ENCODE assay signal across 18 cellular contexts in genomic region chr17:42002792-42003301, GRCh38. TPM values are rescaled to one million over a fixed set of nuclear protein-coding genes. Genes with fewer than 3 reads are reported as not detected.
DNase-seq lines count a peak whose midpoint lies in the region; ATAC-seq, FAIRE-seq and TF ChIP-seq lines count a peak whose summit lies in the region.
"Had no signal": no experiment of that assay in that cellular context is flagged by ENCODE, and none has a peak within 500 bp of the region (broad histone marks: within the 10 kb centered on the region; RNA-seq: fewer than 3 reads in every experiment).

No MANE protein-coding gene starts in this region.

- H3K27me3 Mint-ChIP-seq in activated T-cell treated with anti-CD3 and anti-CD28 coated beads, Interleukin-2, amount 50 U/mL, for 24 hours, result no peaks in the 10 kb centered on the region
- H3K27me3 Mint-ChIP-seq: dendritic cell treated with granulocyte-macrophage colony-stimulating factor and Interleukin-4, amounts not matched to agents 40 ng/mL and 50 ng/mL, for 4 days had no signal

- peak; percentile 84 for ATAC-seq in HepG2
- ATAC-seq: gastroesophageal sphincter, left ventricle myocardium superior had no signal

- H3K4me1 ChIP-seq in HepG2 (ENCODE audit: insufficient read depth, low read length) (peaks cover 42% of the 10 kb centered on the region), tibial nerve (peaks cover 0 to 76% (median 49%) of the 10 kb centered on the region in 4 donors)
- H3K4me1 ChIP-seq: parathyroid adenoma had no signal

- peaks cover 72% of the 10 kb centered on the region for H3K36me3 Mint-ChIP-seq in activated T-cell treated with anti-CD3 and anti-CD28 coated beads, Interleukin-2, amount 50 U/mL, for 24 hours (ENCODE audit: low read depth)

- peaks cover 71% of the 10 kb centered on the region for H3K79me2 ChIP-seq in HepG2 (ENCODE audit: insufficient read depth, low read length)

- TF ChIP-seq POLR2A in HepG2 (IDR thresholded peaks at IDR 0.05; ENCODE audit: insufficient read depth in 1 of 2, low read depth in 2 of 2, low read length in 2 of 2) (no peak), tibial nerve (IDR thresholded peaks at IDR 0.05) (no peak)

- no peaks in the 10 kb centered on the region for H3K9me3 Mint-ChIP-seq in activated T-cell treated with anti-CD3 and anti-CD28 coated beads, Interleukin-2, amount 50 U/mL, for 24 hours
- H3K9me3 Mint-ChIP-seq: dendritic cell treated with granulocyte-macrophage colony-stimulating factor and Interleukin-4, amounts not matched to agents 40 ng/mL and 50 ng/mL, for 4 days had no signal

- WGBS in HepG2 (ENCODE audit: low lambda C conversion rate), result 21% methylated on average over 3 of the region's 3 CpGs
- 38 to 52% methylated on average over 3 of the region's 3 CpGs for WGBS in tibial nerve, 2 donors

- H3K4me3 ChIP-seq in astrocyte of the cerebellum (ENCODE audit: low read depth, low read length) (no peak overlapping the region), HepG2 (replicated peaks in 1 of 3; ENCODE audit: insufficient read depth in 1 of 3, low read depth in 2 of 3, low read length in 3 of 3) (peak overlapping the region in 1 of 3 experiments; percentile 35; a peak in 1 of 6 replicates), tibial nerve (no peak overlapping the region)
- H3K4me3 ChIP-seq: gastroesophageal sphincter had no signal

- peaks cover 12% of the 10 kb centered on the region for H4K20me1 ChIP-seq in HepG2 (ENCODE audit: insufficient read depth, low read length)

- peaks cover 16 to 39% of the 10 kb centered on the region in 2 experiments for H3K36me3 ChIP-seq in HepG2 (replicated peaks in 1 of 2; ENCODE audit: control insufficient read depth in 1 of 2, insufficient read depth in 2 of 2, low read length in 2 of 2)
- H3K36me3 ChIP-seq in tibial nerve, result peaks cover 0 to 35% (median 12%) of the 10 kb centered on the region in 3 donors

- DNase-seq in activated T-cell treated with anti-CD3 and anti-CD28 coated beads, Interleukin-2, amount 50 U/mL, for 24 hours, result no peak
- DNase-seq in activated T-cell treated with anti-CD3 and anti-CD28 coated beads, Interleukin-2, amount 50 U/mL, for 1 hour, result no peak
- DNase-seq in astrocyte of the cerebellum (ENCODE audit: low read depth), result peak; percentile 70
- DNase-seq in HepG2 (ENCODE audit: low spot score), result peak; percentile 93
- DNase-seq in tibial nerve (ENCODE audit: low spot score in 2 of 2), result no peak
- no peak for DNase-seq in AG08396 (ENCODE audit: low spot score)
- no peak for DNase-seq in activated CD4-positive, alpha-beta T cell treated with anti-CD3 and anti-CD28 coated beads, Interleukin-2, amount 50 U/mL, for 1 hour
- no peak for DNase-seq in D721Med (ENCODE audit: insufficient read length, low spot score)
- DNase-seq: activated T-cell treated with anti-CD3 and anti-CD28 coated beads, Interleukin-2, amount 50 U/mL, for 48 hours; DMS79; left ventricle myocardium superior; SHP77; stimulated activated CD4-positive, alpha-beta T cell treated with anti-CD3 and anti-CD28 coated beads, Interleukin-4, amount 100 ng/mL, for 24 hours had no signal

- peak; percentile 74 for FAIRE-seq in HepG2 (lab: Jason Lieb, UNC)
- FAIRE-seq in D721Med (lab: Jason Lieb, UNC), result no peak
- FAIRE-seq: A204.1 had no signal

- no peak overlapping the region for H2AFZ ChIP-seq in HepG2 (ENCODE audit: low read length)
- H2AFZ ChIP-seq: parathyroid adenoma had no signal

- H3K27me3 ChIP-seq in HepG2 (ENCODE audit: control insufficient read depth in 1 of 2, insufficient read depth in 2 of 2, low read length in 2 of 2), result no peaks in the 10 kb centered on the region
- no peaks in the 10 kb centered on the region for H3K27me3 ChIP-seq in tibial nerve
- H3K27me3 ChIP-seq: gastroesophageal sphincter had no signal

- H3K9ac ChIP-seq in HepG2 (ENCODE audit: insufficient read depth, low read depth, low read length), result peak overlapping the region; percentile 50
- H3K9ac ChIP-seq: parathyroid adenoma had no signal

- H3K4me3 Mint-ChIP-seq in activated T-cell treated with anti-CD3 and anti-CD28 coated beads, Interleukin-2, amount 50 U/mL, for 24 hours, result no peak overlapping the region
- H3K4me3 Mint-ChIP-seq: dendritic cell treated with granulocyte-macrophage colony-stimulating factor and Interleukin-4, amounts not matched to agents 40 ng/mL and 50 ng/mL, for 4 days had no signal

- H3K27ac Mint-ChIP-seq in activated T-cell treated with anti-CD3 and anti-CD28 coated beads, Interleukin-2, amount 50 U/mL, for 24 hours, result peak overlapping the region; percentile 15
- H3K27ac Mint-ChIP-seq: dendritic cell treated with granulocyte-macrophage colony-stimulating factor and Interleukin-4, amounts not matched to agents 40 ng/mL and 50 ng/mL, for 4 days had no signal

- TF ChIP-seq CTCF in astrocyte of the cerebellum (IDR thresholded peaks at IDR 0.05; ENCODE audit: low read depth, low read length, missing control alignments), result no peak
- no peak for TF ChIP-seq CTCF in HepG2 (CRISPR knock-in tag; IDR thresholded peaks at IDR 0.05)
- no peak for TF ChIP-seq CTCF in tibial nerve (IDR thresholded peaks at IDR 0.05)
- no peak for TF ChIP-seq CTCF in D721Med (IDR thresholded peaks at IDR 0.05; ENCODE audit: insufficient read depth, missing control alignments)

- peaks cover 30% of the 10 kb centered on the region for H3K4me1 Mint-ChIP-seq in activated T-cell treated with anti-CD3 and anti-CD28 coated beads, Interleukin-2, amount 50 U/mL, for 24 hours (ENCODE audit: low read depth)

- H3K27ac ChIP-seq in HepG2 (ENCODE audit: extremely low read length, insufficient read depth, low read length), result peak overlapping the region; percentile 77
- peak overlapping the region; percentile 21 to 83 (median 59) for H3K27ac ChIP-seq in tibial nerve
- H3K27ac ChIP-seq: gastroesophageal sphincter, parathyroid adenoma, VCaP had no signal

- H3K9me3 ChIP-seq in HepG2 (ENCODE audit: low read length) (no peaks in the 10 kb centered on the region), tibial nerve (no peaks in the 10 kb centered on the region)
- H3K9me3 ChIP-seq: gastroesophageal sphincter had no signal

- TF ChIP-seq RAD21 in HepG2 (CRISPR knock-in tag; IDR thresholded peaks at IDR 0.05), result no peak

- POLR2A ChIA-PET in HepG2 (lab: Yijun Ruan, JAX), result interaction anchor here (0.6 to 9.0 kb wide), 20 partner anchors 10 to 314 kb away, joined by 3 to 183 read pairs (median 5); partner anchors contain the start of genes CNP, DNAJC7, EIF1 and NKIRAS2

- CTCF ChIA-PET in HepG2 (lab: Yijun Ruan, JAX; ENCODE audit: low intra/inter-chr PET ratio, low total read pairs), result no interaction called here

- BruUV-seq in HepG2 (replicated peaks; lab: Mats Ljungman, UMichigan), result TSS peak; percentile 11

- in situ Hi-C loops in astrocyte of the cerebellum (cut with HindIII; ENCODE audit: low sequenced_read_pairs) (no loop called here), HepG2 (cut with HindIII; ENCODE audit: extremely low pct_ligation_motif_present, low pct_unique_long_range_greater_than_20kb) (no loop called here)

- intact Hi-C loops in HepG2 (cut with micrococcal nuclease; ENCODE audit: unreplicated experiment), result loop anchor here (2.0 kb wide), 1 partner anchor 14 kb away; the partner anchor contains the start of gene DNAJC7

- H3K4me2 ChIP-seq in HepG2 (ENCODE audit: low read depth, low read length), result peak overlapping the region; percentile 67

- peak in 1 of 2 experiments; percentile 39; a peak in 1 of 4 replicates for TF ChIP-seq EP300 in HepG2 (IDR thresholded peaks at IDR 0.05; ENCODE audit: low read depth in 2 of 2, low read length in 2 of 2)
- TF ChIP-seq EP300 in HepG2 (CRISPR knock-in tag; IDR thresholded peaks at IDR 0.05; ENCODE audit: borderline replicate concordance), result no peak
- no peak for TF ChIP-seq EP300 in tibial nerve (IDR thresholded peaks at IDR 0.05)

RNA-seq across cellular contexts. Expression of gene DNAJC7, which starts 14.4 kb away (rescaled TPM):
- total RNA-seq in HepG2 (2016; rRNA removed; fragmentation: Illumina TruSeq; extraction: Trizol) (132 and 179 TPM in 2 replicates), tibial nerve (10 to 100 TPM; 56.6 to 90.2 (median 71.8) TPM)
- 46.7 and 51.0 TPM in 2 replicates for total RNA-seq in HepG2 (2016; cell fraction: cytosol; rRNA removed; fragmentation: Illumina TruSeq; extraction: Trizol; ENCODE audit: low read depth)
- total RNA-seq in HepG2 (2016; cell fraction: insoluble cytoplasmic fraction; rRNA removed; fragmentation: Illumina TruSeq; extraction: Trizol), result 140 and 190 TPM in 2 replicates
- total RNA-seq in HepG2 (2016; cell fraction: membrane; rRNA removed; fragmentation: Illumina TruSeq; extraction: Trizol), result 65.8 and 75.9 TPM in 2 replicates
- total RNA-seq in HepG2 (2016; cell fraction: nucleus; rRNA removed; fragmentation: Illumina TruSeq; extraction: Trizol), result 79.3 and 85.4 TPM in 2 replicates
- polyA plus RNA-seq in HepG2 (2011; rRNA removed), result 47.7 and 54.7 TPM in 2 replicates
- 23.0 and 30.1 TPM in 2 replicates for polyA plus RNA-seq in HepG2 (2011; cell fraction: cytosol; rRNA removed)
- polyA plus RNA-seq in HepG2 (2011; cell fraction: nucleus; rRNA removed), result 24.7 and 29.9 TPM in 2 replicates
- polyA plus RNA-seq in HepG2 (2012), result 75.2 and 76.1 TPM in 2 replicates
- 45.0 and 48.2 TPM in 2 replicates for polyA plus RNA-seq in HepG2 (2016; cell fraction: cytosol; fragmentation: Illumina TruSeq; extraction: Trizol; ENCODE audit: low read depth)
- polyA plus RNA-seq in HepG2 (2016; cell fraction: insoluble cytoplasmic fraction; fragmentation: Illumina TruSeq; extraction: Trizol; ENCODE audit: low read depth), result 221 and 228 TPM in 2 replicates
- polyA plus RNA-seq in HepG2 (2016; cell fraction: membrane; fragmentation: Illumina TruSeq; extraction: Trizol; ENCODE audit: low read depth), result 64.6 and 70.7 TPM in 2 replicates
- polyA plus RNA-seq in HepG2 (2016; cell fraction: nucleus; fragmentation: Illumina TruSeq; extraction: Trizol; ENCODE audit: insufficient read depth, low read depth), result 97.9 and 98.9 TPM in 2 replicates
- polyA minus RNA-seq in HepG2 (2011; rRNA and poly(A)+ RNA removed; ENCODE audit: low replicate concordance), result 61.1 and 62.3 TPM in 2 replicates
- 44.7 and 52.7 TPM in 2 replicates for polyA minus RNA-seq in HepG2 (2011; cell fraction: cytosol; rRNA and poly(A)+ RNA removed)
- polyA minus RNA-seq in HepG2 (2011; cell fraction: nucleus; rRNA and poly(A)+ RNA removed), result 116 and 129 TPM in 2 replicates

RNA-seq across cellular contexts. Expression of gene NKIRAS2, which starts 17.0 kb away (rescaled TPM):
- 26.8 and 27.9 TPM in 2 replicates for total RNA-seq in HepG2 (2016; rRNA removed; fragmentation: Illumina TruSeq; extraction: Trizol)
- 17.3 and 18.4 TPM in 2 replicates for total RNA-seq in HepG2 (2016; cell fraction: cytosol; rRNA removed; fragmentation: Illumina TruSeq; extraction: Trizol; ENCODE audit: low read depth)
- 21.1 and 25.4 TPM in 2 replicates for total RNA-seq in HepG2 (2016; cell fraction: insoluble cytoplasmic fraction; rRNA removed; fragmentation: Illumina TruSeq; extraction: Trizol)
- total RNA-seq in HepG2 (2016; cell fraction: membrane; rRNA removed; fragmentation: Illumina TruSeq; extraction: Trizol), result 36.4 and 39.9 TPM in 2 replicates
- 13.2 and 14.4 TPM in 2 replicates for total RNA-seq in HepG2 (2016; cell fraction: nucleus; rRNA removed; fragmentation: Illumina TruSeq; extraction: Trizol)
- polyA plus RNA-seq in HepG2 (2011; rRNA removed), result 42.0 and 48.5 TPM in 2 replicates
- polyA plus RNA-seq in HepG2 (2011; cell fraction: cytosol; rRNA removed), result 38.1 and 38.8 TPM in 2 replicates
- polyA plus RNA-seq in HepG2 (2011; cell fraction: nucleus; rRNA removed), result 36.5 and 41.2 TPM in 2 replicates
- 23.6 and 24.0 TPM in 2 replicates for polyA plus RNA-seq in HepG2 (2012)
- polyA plus RNA-seq in HepG2 (2016; cell fraction: cytosol; fragmentation: Illumina TruSeq; extraction: Trizol; ENCODE audit: low read depth), result 15.6 and 18.2 TPM in 2 replicates
- polyA plus RNA-seq in HepG2 (2016; cell fraction: insoluble cytoplasmic fraction; fragmentation: Illumina TruSeq; extraction: Trizol; ENCODE audit: low read depth), result 26.9 and 33.5 TPM in 2 replicates
- 35.0 and 37.3 TPM in 2 replicates for polyA plus RNA-seq in HepG2 (2016; cell fraction: membrane; fragmentation: Illumina TruSeq; extraction: Trizol; ENCODE audit: low read depth)
- 29.9 and 31.9 TPM in 2 replicates for polyA plus RNA-seq in HepG2 (2016; cell fraction: nucleus; fragmentation: Illumina TruSeq; extraction: Trizol; ENCODE audit: insufficient read depth, low read depth)
- 47.3 TPM in 2 replicates for polyA minus RNA-seq in HepG2 (2011; rRNA and poly(A)+ RNA removed; ENCODE audit: low replicate concordance)
- polyA minus RNA-seq in HepG2 (2011; cell fraction: cytosol; rRNA and poly(A)+ RNA removed), result 15.6 and 18.5 TPM in 2 replicates
- 15.3 and 17.8 TPM in 2 replicates for polyA minus RNA-seq in HepG2 (2011; cell fraction: nucleus; rRNA and poly(A)+ RNA removed)
- total RNA-seq in tibial nerve, result 10 to 100 TPM; 17.7 to 39.9 (median 23.8) TPM

RNA-seq across cellular contexts. Expression of gene CNP, which starts 36.3 kb away (rescaled TPM):
- total RNA-seq in HepG2 (2016; rRNA removed; fragmentation: Illumina TruSeq; extraction: Trizol), result 161 and 170 TPM in 2 replicates
- total RNA-seq in HepG2 (2016; cell fraction: cytosol; rRNA removed; fragmentation: Illumina TruSeq; extraction: Trizol; ENCODE audit: low read depth), result 13.1 and 14.4 TPM in 2 replicates
- total RNA-seq in HepG2 (2016; cell fraction: insoluble cytoplasmic fraction; rRNA removed; fragmentation: Illumina TruSeq; extraction: Trizol), result 142 and 170 TPM in 2 replicates
- total RNA-seq in HepG2 (2016; cell fraction: membrane; rRNA removed; fragmentation: Illumina TruSeq; extraction: Trizol), result 61.3 and 66.7 TPM in 2 replicates
- total RNA-seq in HepG2 (2016; cell fraction: nucleus; rRNA removed; fragmentation: Illumina TruSeq; extraction: Trizol), result 95.4 and 98.2 TPM in 2 replicates
- 97.2 and 105 TPM in 2 replicates for polyA plus RNA-seq in HepG2 (2011; rRNA removed)
- polyA plus RNA-seq in HepG2 (2011; cell fraction: cytosol; rRNA removed), result 67.5 and 85.5 TPM in 2 replicates
- 104 and 124 TPM in 2 replicates for polyA plus RNA-seq in HepG2 (2011; cell fraction: nucleus; rRNA removed)
- 42.6 and 44.3 TPM in 2 replicates for polyA plus RNA-seq in HepG2 (2012)
- 18.7 and 20.0 TPM in 2 replicates for polyA plus RNA-seq in HepG2 (2016; cell fraction: cytosol; fragmentation: Illumina TruSeq; extraction: Trizol; ENCODE audit: low read depth)
- polyA plus RNA-seq in HepG2 (2016; cell fraction: insoluble cytoplasmic fraction; fragmentation: Illumina TruSeq; extraction: Trizol; ENCODE audit: low read depth), result 172 and 192 TPM in 2 replicates
- polyA plus RNA-seq in HepG2 (2016; cell fraction: membrane; fragmentation: Illumina TruSeq; extraction: Trizol; ENCODE audit: low read depth), result 49.0 TPM in 2 replicates
- polyA plus RNA-seq in HepG2 (2016; cell fraction: nucleus; fragmentation: Illumina TruSeq; extraction: Trizol; ENCODE audit: insufficient read depth, low read depth), result 178 and 180 TPM in 2 replicates
- polyA minus RNA-seq in HepG2 (2011; rRNA and poly(A)+ RNA removed; ENCODE audit: low replicate concordance), result 256 and 859 TPM in 2 replicates
- polyA minus RNA-seq in HepG2 (2011; cell fraction: cytosol; rRNA and poly(A)+ RNA removed), result 126 and 130 TPM in 2 replicates
- 93.4 and 142 TPM in 2 replicates for polyA minus RNA-seq in HepG2 (2011; cell fraction: nucleus; rRNA and poly(A)+ RNA removed)
- total RNA-seq in tibial nerve, result 100 to 1,000 TPM; 174 to 345 (median 256) TPM

RNA-seq across cellular contexts. Expression of gene C17orf113, which starts 47.6 kb away (rescaled TPM):
- total RNA-seq in HepG2 (2016; rRNA removed; fragmentation: Illumina TruSeq; extraction: Trizol) (0.83 and 1.1 TPM in 2 replicates), tibial nerve (1 to 10 TPM; 1.2 to 2.9 (median 2.1) TPM)
- total RNA-seq in HepG2 (2016; cell fraction: cytosol; rRNA removed; fragmentation: Illumina TruSeq; extraction: Trizol; ENCODE audit: low read depth), result 0.09 and 0.10 TPM in 2 replicates
- 0.67 and 0.91 TPM in 2 replicates for total RNA-seq in HepG2 (2016; cell fraction: insoluble cytoplasmic fraction; rRNA removed; fragmentation: Illumina TruSeq; extraction: Trizol)
- 0.28 and 0.34 TPM in 2 replicates for total RNA-seq in HepG2 (2016; cell fraction: membrane; rRNA removed; fragmentation: Illumina TruSeq; extraction: Trizol)
- 0.81 TPM in 2 replicates for total RNA-seq in HepG2 (2016; cell fraction: nucleus; rRNA removed; fragmentation: Illumina TruSeq; extraction: Trizol)
- 0.87 and 1.4 TPM in 2 replicates for polyA plus RNA-seq in HepG2 (2011; rRNA removed)
- polyA plus RNA-seq in HepG2 (2011; cell fraction: cytosol; rRNA removed), result 0.77 and 0.94 TPM in 2 replicates
- polyA plus RNA-seq in HepG2 (2011; cell fraction: nucleus; rRNA removed), result 1.7 and 2.6 TPM in 2 replicates
- polyA plus RNA-seq in HepG2 (2012), result 0.81 and 0.91 TPM in 2 replicates
- polyA plus RNA-seq in HepG2 (2016; cell fraction: cytosol; fragmentation: Illumina TruSeq; extraction: Trizol; ENCODE audit: low read depth), result 0.05 TPM in 1 of 2 replicates, not detected in the other
- polyA plus RNA-seq in HepG2 (2016; cell fraction: insoluble cytoplasmic fraction; fragmentation: Illumina TruSeq; extraction: Trizol; ENCODE audit: low read depth), result 0.34 and 0.68 TPM in 2 replicates
- polyA plus RNA-seq in HepG2 (2016; cell fraction: membrane; fragmentation: Illumina TruSeq; extraction: Trizol; ENCODE audit: low read depth), result 0.08 and 0.13 TPM in 2 replicates
- 1.6 and 1.7 TPM in 2 replicates for polyA plus RNA-seq in HepG2 (2016; cell fraction: nucleus; fragmentation: Illumina TruSeq; extraction: Trizol; ENCODE audit: insufficient read depth, low read depth)
- polyA minus RNA-seq in HepG2 (2011; rRNA and poly(A)+ RNA removed; ENCODE audit: low replicate concordance), result 0.56 and 2.3 TPM in 2 replicates
- polyA minus RNA-seq in HepG2 (2011; cell fraction: cytosol; rRNA and poly(A)+ RNA removed), result 0.79 and 0.89 TPM in 2 replicates
- 0.77 and 1.1 TPM in 2 replicates for polyA minus RNA-seq in HepG2 (2011; cell fraction: nucleus; rRNA and poly(A)+ RNA removed)

Comparison
In these comparisons a context has a peak if more than half of its experiments do, and no peak if none do; other contexts are left out.
1. DNase-seq: peak in astrocyte of the cerebellum (single experiment) and HepG2 (single experiment); none in activated T-cell treated with anti-CD3 and anti-CD28 coated beads, Interleukin-2, amount 50 U/mL, for 24 hours (single experiment), activated T-cell treated with anti-CD3 and anti-CD28 coated beads, Interleukin-2, amount 50 U/mL, for 1 hour (single experiment), tibial nerve (0 of 2), AG08396 (single experiment), activated CD4-positive, alpha-beta T cell treated with anti-CD3 and anti-CD28 coated beads, Interleukin-2, amount 50 U/mL, for 1 hour (single experiment) and D721Med (single experiment).